In genomic region chr15:38069001-38069400, GRCh38 we compare ENCODE assay signal across 7 cellular contexts.
DNase-seq lines count a peak whose midpoint lies in the region; ATAC-seq and TF ChIP-seq lines count a peak whose summit lies in the region.

No MANE protein-coding gene starts in this region.

- H3K27me3 ChIP-seq in GM06990 (replicated peaks; ENCODE audit: control insufficient read depth, insufficient read depth, low read length) (no peaks in the 10 kb centered on the region), fibroblast of lung (ENCODE audit: control insufficient read depth, insufficient read depth, low read length) (no peaks in the 10 kb centered on the region), parathyroid adenoma (ENCODE audit: control insufficient read depth, insufficient read depth, low read length) (no peaks in the 10 kb centered on the region)

- H3K4me3 ChIP-seq in GM06990 (replicated peaks; ENCODE audit: low read depth, low read length), result no peak overlapping the region
- H3K4me3 ChIP-seq in fibroblast of lung (replicated peaks in 1 of 4; ENCODE audit: control extremely low read depth in 1 of 4, insufficient read depth in 1 of 4, low read depth in 3 of 4, low read length in 4 of 4), result peak overlapping the region; percentile 5 to 60 (median 30)
- H3K4me3 ChIP-seq in parathyroid adenoma (ENCODE audit: low read depth, low read length), result no peak overlapping the region

- H3K4me1 ChIP-seq in fibroblast of lung (ENCODE audit: control insufficient read depth, extremely low read depth, insufficient read depth, low read length), result peaks cover 10% of the 10 kb centered on the region
- no peaks in the 10 kb centered on the region for H3K4me1 ChIP-seq in parathyroid adenoma

- H3K9ac ChIP-seq in fibroblast of lung (ENCODE audit: insufficient read depth, low read length), result no peak overlapping the region
- no peak overlapping the region for H3K9ac ChIP-seq in parathyroid adenoma

- H3K9me3 Mint-ChIP-seq in T-helper 2 cell treated with Interferon-gamma antibody and Interleukin-4, amounts not matched to agents 5 μg/mL and 100 μg/mL, for 36 hours, result no peaks in the 10 kb centered on the region

- H3K4me2 ChIP-seq in fibroblast of lung (ENCODE audit: extremely low read depth, insufficient read depth, low read length) (peak overlapping the region; percentile 79), parathyroid adenoma (ENCODE audit: low read length) (no peak overlapping the region)

- H3K4me1 Mint-ChIP-seq in T-helper 2 cell treated with Interferon-gamma antibody and Interleukin-4, amounts not matched to agents 5 μg/mL and 100 μg/mL, for 36 hours (ENCODE audit: low read depth), result peaks cover 17% of the 10 kb centered on the region

- H3K27ac Mint-ChIP-seq in T-helper 2 cell treated with Interferon-gamma antibody and Interleukin-4, amounts not matched to agents 5 μg/mL and 100 μg/mL, for 36 hours, result no peak overlapping the region

- H3K4me3 Mint-ChIP-seq in T-helper 2 cell treated with Interferon-gamma antibody and Interleukin-4, amounts not matched to agents 5 μg/mL and 100 μg/mL, for 36 hours, result peak overlapping the region; percentile 13

- DNase-seq in GM06990 (ENCODE audit: extremely low read depth, insufficient read length), result peak; percentile 68
- DNase-seq in HPDE6-E6E7 (ENCODE audit: extremely low spot score), result peak; percentile 81
- DNase-seq in T-helper 2 cell treated with Interferon-gamma antibody and Interleukin-4, amounts not matched to agents 5 μg/mL and 100 μg/mL, for 36 hours (ENCODE audit: low spot score), result peak; percentile 42
- peak; percentile 82 to 83 for DNase-seq in fibroblast of lung (ENCODE audit: low read depth in 2 of 2)
- DNase-seq in cerebellum (ENCODE audit: low spot score), result no peak

- H2AFZ ChIP-seq in fibroblast of lung (ENCODE audit: low read length) (no peak overlapping the region), parathyroid adenoma (no peak overlapping the region)

- no peaks in the 10 kb centered on the region for H4K20me1 ChIP-seq in fibroblast of lung (ENCODE audit: control insufficient read depth, extremely low read depth, insufficient read depth, low read length)

- H3K9me3 ChIP-seq in fibroblast of lung (ENCODE audit: control insufficient read depth, insufficient read depth, low read depth, low read length) (no peaks in the 10 kb centered on the region), parathyroid adenoma (ENCODE audit: control insufficient read depth, low read length) (no peaks in the 10 kb centered on the region)

- no peaks in the 10 kb centered on the region for H3K36me3 Mint-ChIP-seq in T-helper 2 cell treated with Interferon-gamma antibody and Interleukin-4, amounts not matched to agents 5 μg/mL and 100 μg/mL, for 36 hours (ENCODE audit: low read depth)

- H3K79me2 ChIP-seq in fibroblast of lung (ENCODE audit: control insufficient read depth, insufficient read depth, low read length) (no peaks in the 10 kb centered on the region), parathyroid adenoma (no peaks in the 10 kb centered on the region)

- ATAC-seq in GM21515 (IDR thresholded peaks at IDR 0.05; ENCODE audit: unreplicated experiment), result peak; percentile 80

- H3K27me3 Mint-ChIP-seq in T-helper 2 cell treated with Interferon-gamma antibody and Interleukin-4, amounts not matched to agents 5 μg/mL and 100 μg/mL, for 36 hours (ENCODE audit: low read depth), result peaks cover 56% of the 10 kb centered on the region

- H3K27ac ChIP-seq in fibroblast of lung (ENCODE audit: insufficient read depth, low read length), result peak overlapping the region; percentile 88
- H3K27ac ChIP-seq in parathyroid adenoma, result peak overlapping the region; percentile 29

- TF ChIP-seq CTCF in GM06990 (IDR thresholded peaks at IDR 0.05; ENCODE audit: insufficient read depth, low read length, poor library complexity, severe bottlenecking) (no peak), fibroblast of lung (conservative IDR thresholded peaks at IDR 0.05 in 1 of 2, IDR thresholded peaks at IDR 0.05 in 1 of 2; ENCODE audit: low read depth in 1 of 2, low read length in 2 of 2) (no peak), parathyroid adenoma (IDR thresholded peaks at IDR 0.05) (no peak)

- H3K36me3 ChIP-seq in GM06990 (ENCODE audit: control insufficient read depth, insufficient read depth, low read length) (no peaks in the 10 kb centered on the region), fibroblast of lung (ENCODE audit: control insufficient read depth, insufficient read depth, low read length) (no peaks in the 10 kb centered on the region), parathyroid adenoma (ENCODE audit: control insufficient read depth, insufficient read depth, low read length) (no peaks in the 10 kb centered on the region)

Comparison
In these comparisons a context has a peak if more than half of its experiments do, and no peak if none do; other contexts are left out.
1. H3K4me3 ChIP-seq: peak in fibroblast of lung (4 of 4); none in GM06990 (single experiment) and parathyroid adenoma (single experiment).